ENCODE assay signal across 1 cellular context in the genomic region with DNA sequence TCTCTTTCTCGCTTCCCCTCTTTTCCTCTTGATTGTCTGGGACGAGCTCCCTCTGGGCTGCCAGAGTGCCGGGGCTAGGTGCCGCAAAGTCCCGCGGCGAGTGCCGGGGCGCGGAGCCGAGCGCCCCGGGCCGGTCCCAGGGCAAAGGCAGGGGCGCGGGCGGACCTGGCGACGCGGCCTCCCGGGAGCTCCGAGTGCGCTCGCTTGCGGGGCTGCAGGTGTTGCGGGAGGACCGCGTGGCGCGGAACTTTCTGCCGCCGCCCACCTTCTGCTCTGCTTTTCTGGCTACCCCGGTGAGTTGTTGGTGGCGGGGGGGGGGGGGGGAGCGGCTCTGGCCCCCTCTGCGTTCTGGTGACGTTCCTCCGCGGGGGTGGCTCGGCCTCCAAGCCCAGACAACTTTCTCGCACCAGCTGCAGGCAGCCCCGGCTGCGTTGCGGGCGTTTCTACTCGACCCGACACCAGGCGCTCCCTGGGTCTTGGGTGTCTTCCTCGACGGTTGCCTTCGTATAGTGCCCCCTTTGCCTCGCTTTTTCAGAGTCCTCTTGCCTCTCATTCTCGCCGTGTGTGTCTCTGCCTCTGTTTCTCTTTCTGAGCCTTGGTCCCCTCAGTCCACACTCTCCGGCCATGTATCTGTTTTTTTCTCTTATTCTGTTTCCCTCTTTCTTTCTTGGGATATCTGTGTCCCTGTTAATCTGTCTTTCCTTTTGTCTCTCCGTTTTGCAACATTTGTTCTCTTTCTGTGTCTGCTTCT.
TF ChIP-seq lines count a peak whose summit lies in the region.

No MANE protein-coding gene starts in this region.

TF ChIP-seq in HepG2, 621 proteins besides CTCF, POLR2A, EP300 and RAD21:
- TF ChIP-seq, protein P1, sequence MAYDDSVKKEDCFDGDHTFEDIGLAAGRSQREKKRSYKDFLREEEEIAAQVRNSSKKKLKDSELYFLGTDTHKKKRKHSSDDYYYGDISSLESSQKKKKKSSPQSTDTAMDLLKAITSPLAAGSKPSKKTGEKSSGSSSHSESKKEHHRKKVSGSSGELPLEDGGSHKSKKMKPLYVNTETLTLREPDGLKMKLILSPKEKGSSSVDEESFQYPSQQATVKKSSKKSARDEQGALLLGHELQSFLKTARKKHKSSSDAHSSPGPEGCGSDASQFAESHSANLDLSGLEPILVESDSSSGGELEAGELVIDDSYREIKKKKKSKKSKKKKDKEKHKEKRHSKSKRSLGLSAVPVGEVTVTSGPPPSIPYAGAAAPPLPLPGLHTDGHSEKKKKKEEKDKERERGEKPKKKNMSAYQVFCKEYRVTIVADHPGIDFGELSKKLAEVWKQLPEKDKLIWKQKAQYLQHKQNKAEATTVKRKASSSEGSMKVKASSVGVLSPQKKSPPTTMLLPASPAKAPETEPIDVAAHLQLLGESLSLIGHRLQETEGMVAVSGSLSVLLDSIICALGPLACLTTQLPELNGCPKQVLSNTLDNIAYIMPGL (CRISPR knock-in tag; IDR thresholded peaks at IDR 0.05; ENCODE audit: borderline replicate concordance in 1 of 2, low read depth in 1 of 2): no peak
- TF ChIP-seq, protein P2, sequence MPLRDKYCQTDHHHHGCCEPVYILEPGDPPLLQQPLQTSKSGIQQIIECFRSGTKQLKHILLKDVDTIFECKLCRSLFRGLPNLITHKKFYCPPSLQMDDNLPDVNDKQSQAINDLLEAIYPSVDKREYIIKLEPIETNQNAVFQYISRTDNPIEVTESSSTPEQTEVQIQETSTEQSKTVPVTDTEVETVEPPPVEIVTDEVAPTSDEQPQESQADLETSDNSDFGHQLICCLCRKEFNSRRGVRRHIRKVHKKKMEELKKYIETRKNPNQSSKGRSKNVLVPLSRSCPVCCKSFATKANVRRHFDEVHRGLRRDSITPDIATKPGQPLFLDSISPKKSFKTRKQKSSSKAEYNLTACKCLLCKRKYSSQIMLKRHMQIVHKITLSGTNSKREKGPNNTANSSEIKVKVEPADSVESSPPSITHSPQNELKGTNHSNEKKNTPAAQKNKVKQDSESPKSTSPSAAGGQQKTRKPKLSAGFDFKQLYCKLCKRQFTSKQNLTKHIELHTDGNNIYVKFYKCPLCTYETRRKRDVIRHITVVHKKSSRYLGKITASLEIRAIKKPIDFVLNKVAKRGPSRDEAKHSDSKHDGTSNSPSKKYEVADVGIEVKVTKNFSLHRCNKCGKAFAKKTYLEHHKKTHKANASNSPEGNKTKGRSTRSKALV (CRISPR knock-in tag; IDR thresholded peaks at IDR 0.05): peak; percentile 17; the same call in 1 of the 2 replicates
TF ChIP-seq in HepG2: peak in this region for 1.
